33 cellular contexts compared by ENCODE assay signal in the genomic region with DNA sequence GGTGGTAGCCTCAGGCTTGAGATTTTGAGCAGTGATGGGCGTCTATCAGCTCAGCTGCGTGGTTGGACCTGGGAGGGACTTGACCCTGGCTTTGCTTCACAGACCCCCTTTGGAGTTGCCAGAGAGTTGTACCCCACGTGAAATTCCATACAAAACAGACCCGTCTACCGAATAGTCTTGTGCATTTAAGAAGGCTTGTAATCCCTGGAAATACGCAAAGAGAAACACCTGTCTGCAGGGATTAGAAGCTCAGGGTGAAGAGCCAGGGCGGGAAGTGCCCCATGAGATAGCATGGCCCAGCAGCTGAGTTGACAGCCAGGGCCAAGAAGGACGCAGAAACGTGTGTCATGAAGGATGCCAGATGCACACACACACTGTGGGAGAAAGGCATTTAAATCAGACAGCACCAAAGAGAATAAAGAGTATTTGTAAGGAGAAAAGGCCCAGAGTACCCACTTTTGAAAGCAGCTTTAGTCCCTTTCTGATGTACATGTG. TPM values are rescaled to one million over a fixed set of nuclear protein-coding genes. Genes with fewer than 3 reads are reported as not detected.
"Had no signal": no experiment of that assay in that cellular context is flagged by ENCODE, and none has a peak within 500 bp of the region (broad histone marks: within the 10 kb centered on the region; RNA-seq: fewer than 3 reads in every experiment).

No MANE protein-coding gene starts in this region.

- ATAC-seq: foreskin keratinocyte; gastroesophageal sphincter; left lobe of liver; naive thymus-derived CD4-positive, alpha-beta T cell; right cardiac atrium; stimulated activated effector memory CD8-positive, alpha-beta T cell treated with anti-CD3 and anti-CD28 coated beads, Interleukin-12 subunit alpha, Interleukin-12 subunit beta, amount 100 ng/mL, for 72 hours had no signal

- H3K4me1 ChIP-seq: foreskin keratinocyte, prostate gland, sigmoid colon, stomach, vagina had no signal

- H3K9me3 Mint-ChIP-seq: nephron had no signal

- H3K27me3 ChIP-seq: esophagus muscularis mucosa, foreskin keratinocyte, gastroesophageal sphincter, heart left ventricle, hepatocyte, neutrophil, sigmoid colon, thyroid gland, vagina had no signal

- H3K9me3 ChIP-seq: esophagus muscularis mucosa, gastroesophageal sphincter, heart left ventricle, neutrophil, prostate gland, sigmoid colon, stomach, thyroid gland, vagina had no signal

- H3K4me1 Mint-ChIP-seq: naive thymus-derived CD4-positive, alpha-beta T cell; stimulated activated effector memory CD8-positive, alpha-beta T cell treated with anti-CD3 and anti-CD28 coated beads, Interleukin-12 subunit alpha, Interleukin-12 subunit beta, amount 100 ng/mL, for 72 hours had no signal

- H3K36me3 Mint-ChIP-seq: stimulated activated effector memory CD8-positive, alpha-beta T cell treated with anti-CD3 and anti-CD28 coated beads, Interleukin-12 subunit alpha, Interleukin-12 subunit beta, amount 100 ng/mL, for 72 hours had no signal

- H3K4me3 Mint-ChIP-seq: naive thymus-derived CD4-positive, alpha-beta T cell; nephron; stimulated activated effector memory CD8-positive, alpha-beta T cell treated with anti-CD3 and anti-CD28 coated beads, Interleukin-12 subunit alpha, Interleukin-12 subunit beta, amount 100 ng/mL, for 72 hours had no signal

- H3K27ac ChIP-seq: coronary artery, esophagus muscularis mucosa, foreskin keratinocyte, gastroesophageal sphincter, heart left ventricle, hepatocyte, neutrophil, parathyroid adenoma, prostate gland, sigmoid colon, stomach, thyroid gland, vagina had no signal

- H3K4me3 ChIP-seq: coronary artery, esophagus muscularis mucosa, gastroesophageal sphincter, heart left ventricle, hepatocyte, prostate gland, sigmoid colon, stomach, thyroid gland, vagina had no signal

- DNase-seq: dermis blood vessel endothelial cell; effector memory CD4-positive, alpha-beta T cell; foreskin keratinocyte; heart left ventricle; kidney; mesendoderm; midbrain; naive thymus-derived CD4-positive, alpha-beta T cell; right cardiac atrium; sigmoid colon; stimulated activated CD4-positive, alpha-beta T cell treated with anti-CD3 and anti-CD28 coated beads, Interleukin-2, amount 100 ng/mL, for 24 hours; stimulated activated CD4-positive, alpha-beta T cell treated with anti-CD3 and anti-CD28 coated beads, Interleukin-4, amount 100 ng/mL, for 24 hours; stimulated activated naive CD4-positive, alpha-beta T cell treated with Interleukin-2 at 50 U/mL for 16 hours; stomach; thyroid gland; trophoblast cell had no signal

- H3K36me3 ChIP-seq: esophagus muscularis mucosa, gastroesophageal sphincter, heart left ventricle, neutrophil, prostate gland, sigmoid colon, stomach, thyroid gland, vagina had no signal

- H3K27ac Mint-ChIP-seq: naive thymus-derived CD4-positive, alpha-beta T cell; nephron; stimulated activated effector memory CD8-positive, alpha-beta T cell treated with anti-CD3 and anti-CD28 coated beads, Interleukin-12 subunit alpha, Interleukin-12 subunit beta, amount 100 ng/mL, for 72 hours had no signal

RNA-seq across cellular contexts. Expression of a gene that starts 46.5 kb away (rescaled TPM):
- total RNA-seq: dermis blood vessel endothelial cell; endothelial cell of umbilical vein; epithelial cell of proximal tubule; fibroblast of lung; foreskin keratinocyte; left lobe of liver; lung microvascular endothelial cell; naive thymus-derived CD4-positive, alpha-beta T cell; skeletal muscle tissue; subcutaneous adipose tissue had no signal
